Comparison of ENCODE assay signal across 8 cellular contexts in the genomic region with DNA sequence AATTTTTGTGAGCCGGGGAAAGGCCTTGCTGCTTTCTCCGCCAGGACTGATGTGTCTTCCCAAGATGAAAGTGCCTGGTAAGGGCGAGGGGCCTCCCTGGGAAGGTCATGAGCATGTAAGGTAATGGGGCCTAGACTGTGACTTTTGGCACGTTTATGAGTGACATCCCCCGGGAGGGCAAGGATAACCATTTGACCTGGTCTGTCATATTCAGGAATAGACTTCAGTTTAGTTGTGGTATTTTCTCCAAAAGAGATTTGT. TPM values are rescaled to one million over a fixed set of nuclear protein-coding genes. Genes with fewer than 3 reads are reported as not detected.
DNase-seq lines count a peak whose midpoint lies in the region; ATAC-seq and TF ChIP-seq lines count a peak whose summit lies in the region.

No MANE protein-coding gene starts in this region.

- no peaks in the 10 kb centered on the region for H3K9me3 Mint-ChIP-seq in natural killer cell

- H3K36me3 Mint-ChIP-seq in natural killer cell: no peaks in the 10 kb centered on the region

- peaks cover 63% of the 10 kb centered on the region for H3K4me1 ChIP-seq in DOHH2 (ENCODE audit: control insufficient read depth, low read length)

- no peaks in the 10 kb centered on the region for H3K27me3 Mint-ChIP-seq in natural killer cell (ENCODE audit: low read depth in 2 of 2)

- H3K79me2 ChIP-seq in DOHH2 (ENCODE audit: control insufficient read depth, low read length): peaks cover 91% of the 10 kb centered on the region

- H3K4me2 ChIP-seq in DOHH2 (ENCODE audit: low read length): peak overlapping the region; percentile 75

- DNase-seq in SW480 (ENCODE audit: low spot score) (peak; percentile 35), epithelial cell of esophagus (ENCODE audit: low read depth) (no peak), natural killer cell (no peak), NCI-H2029 (lab: John Stamatoyannopoulos, UW) (no peak)

- H3K27me3 ChIP-seq in DOHH2 (ENCODE audit: control insufficient read depth, low read length): no peaks in the 10 kb centered on the region

- peaks cover 18% of the 10 kb centered on the region for H4K20me1 ChIP-seq in DOHH2 (ENCODE audit: control insufficient read depth, insufficient read depth, low read depth, low read length)

- peak overlapping the region; percentile 91 for H3K4me3 Mint-ChIP-seq in natural killer cell

- peaks cover 67% of the 10 kb centered on the region for H3K36me3 ChIP-seq in DOHH2 (ENCODE audit: control insufficient read depth, low read length)

- ATAC-seq in HG02759 (IDR thresholded peaks at IDR 0.05; ENCODE audit: unreplicated experiment) (peak; percentile 5), natural killer cell (no peak), GM19324 (IDR thresholded peaks at IDR 0.05; ENCODE audit: low FRiP score, unreplicated experiment) (no peak), GM18873 (IDR thresholded peaks at IDR 0.05; ENCODE audit: low FRiP score, unreplicated experiment) (no peak)

- peak overlapping the region; percentile 78 for H3K27ac ChIP-seq in DOHH2 (ENCODE audit: low read depth, low read length)

- H3K4me3 ChIP-seq in DOHH2 (ENCODE audit: low read length): peak overlapping the region; percentile 91
- H3K4me3 ChIP-seq in epithelial cell of esophagus (ENCODE audit: low read length): peak overlapping the region; percentile 85

- H3K4me1 Mint-ChIP-seq in natural killer cell: peaks cover 36 to 43% of the 10 kb centered on the region in 2 donors

- no peaks in the 10 kb centered on the region for H3K9me3 ChIP-seq in DOHH2 (ENCODE audit: control insufficient read depth, insufficient read depth, low read length)

- TF ChIP-seq CTCF in DOHH2 (IDR thresholded peaks at IDR 0.05; ENCODE audit: low read depth, low read length, poor library complexity, severe bottlenecking) (no peak), epithelial cell of esophagus (IDR thresholded peaks at IDR 0.05; ENCODE audit: insufficient read depth, low read depth, low read length, missing control alignments) (no peak), natural killer cell (IDR thresholded peaks at IDR 0.05) (no peak)

- H3K27ac Mint-ChIP-seq in natural killer cell: peak overlapping the region; percentile 84 to 100

- no peaks in the 10 kb centered on the region for H3K9me2 ChIP-seq in DOHH2 (replicated peaks; ENCODE audit: control insufficient read depth, low read length)

- H3F3A ChIP-seq in DOHH2 (ENCODE audit: control insufficient read depth, insufficient read depth): peaks cover 15% of the 10 kb centered on the region

- intact Hi-C loops in natural killer cell (cut with micrococcal nuclease): loop anchor here (1.0 kb wide), 1 partner anchor 65 kb away; a partner anchor contains a TSS

RNA-seq across cellular contexts. Expression of a gene that starts 0.6 kb away (rescaled TPM):
- 100 to 1,000 TPM; 202 to 223 (median 211) TPM for total RNA-seq in natural killer cell

RNA-seq across cellular contexts. Expression of a gene that starts 23.5 kb away (rescaled TPM):
- 10 to 100 TPM; 51.9 to 58.2 (median 56.1) TPM for total RNA-seq in natural killer cell
